Comparison of ENCODE assay signal across 8 cellular contexts in the genomic region with DNA sequence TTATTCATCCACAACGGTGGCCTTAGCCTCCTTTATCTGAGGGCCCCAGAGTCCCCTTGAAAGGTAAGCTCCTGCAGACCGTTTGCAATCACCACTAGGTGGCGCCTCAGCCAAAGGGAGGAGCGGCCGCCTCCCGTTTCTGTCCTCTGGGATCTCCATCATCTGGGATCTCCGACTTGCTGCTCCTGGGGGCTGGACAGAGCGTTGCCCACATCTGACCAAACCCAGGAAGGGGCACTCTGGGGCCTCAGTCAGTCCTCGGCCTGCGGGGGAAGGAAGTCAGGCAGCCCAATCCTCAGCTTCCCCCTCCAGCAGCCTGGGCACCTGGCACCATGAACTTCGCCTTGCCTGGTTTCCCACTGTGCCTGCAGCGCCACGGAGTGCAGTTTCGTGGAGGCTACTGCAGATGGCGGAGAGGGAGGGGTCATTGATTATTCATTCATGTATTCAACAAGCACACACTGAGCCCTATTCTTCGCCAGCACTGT. TPM values are rescaled to one million over a fixed set of nuclear protein-coding genes. Genes with fewer than 3 reads are reported as not detected.
DNase-seq lines count a peak whose midpoint lies in the region; ATAC-seq, FAIRE-seq and TF ChIP-seq lines count a peak whose summit lies in the region.

No MANE protein-coding gene starts in this region.

- DNase-seq in DMS153 treated with DMSO at 0.1 percent for 48 hours (lab: John Stamatoyannopoulos, UW; ENCODE audit: unreplicated experiment), result peak; percentile 68
- peak; percentile 66 for DNase-seq in IMR-90
- DNase-seq in RKO (ENCODE audit: low spot score), result peak; percentile 67
- peak; percentile 42 for DNase-seq in activated T-helper 9 cell treated with anti-CD3 and anti-CD28 coated beads, Interleukin-2, amount 50 U/mL, for 16 hours (ENCODE audit: low read depth)
- DNase-seq in foreskin keratinocyte, result no peak
- DNase-seq in ovary, result peak; percentile 32 to 74 (median 58)
- peak; percentile 82 for DNase-seq in urothelium cell line (ENCODE audit: low spot score)

- no peak overlapping the region for H3K18ac ChIP-seq in IMR-90 (ENCODE audit: low read depth, low read length)

- dilution Hi-C loops in IMR-90 (cut with HindIII; ENCODE audit: low sequenced_read_pairs, unreplicated experiment), result no loop called here

- H2AK5ac ChIP-seq in IMR-90 (ENCODE audit: low read depth, low read length), result no peak overlapping the region

- H4K5ac ChIP-seq in IMR-90 (ENCODE audit: low read depth, low read length), result no peak overlapping the region

- no peak overlapping the region for H2BK20ac ChIP-seq in IMR-90 (ENCODE audit: low read depth, low read length)

- TF ChIP-seq CTCF in IMR-90 (conservative IDR thresholded peaks at IDR 0.05; ENCODE audit: low read depth, low read length) (peak; percentile 83), foreskin keratinocyte (conservative IDR thresholded peaks at IDR 0.05) (peak; percentile 88), ovary (IDR thresholded peaks at IDR 0.05) (peak; percentile 45 to 53 (median 50))

- H3K56ac ChIP-seq in IMR-90 (ENCODE audit: extremely low read depth, insufficient read depth, low read length), result no peak overlapping the region

- H3K14ac ChIP-seq in IMR-90 (replicated peaks; ENCODE audit: low read depth, low read length), result no peak overlapping the region

- TF ChIP-seq POLR2A in IMR-90 (IDR thresholded peaks at IDR 0.05; ENCODE audit: low read depth, low read length) (no peak), ovary (IDR thresholded peaks at IDR 0.05) (no peak)

- H3K36me3 ChIP-seq in IMR-90 (ENCODE audit: control insufficient read depth, insufficient read depth, low read length) (no peaks in the 10 kb centered on the region; the same call in 1 of the 2 replicates), ovary (no peaks in the 10 kb centered on the region)

- H3K27ac ChIP-seq in IMR-90 (ENCODE audit: insufficient read depth, low read length) (no peak overlapping the region), foreskin keratinocyte (no peak overlapping the region), ovary (no peak overlapping the region)

- no peak overlapping the region for H2BK120ac ChIP-seq in IMR-90 (ENCODE audit: low read depth, low read length)

- H3K9me3 ChIP-seq in IMR-90 (ENCODE audit: control insufficient read depth, insufficient read depth, low read length) (no peaks in the 10 kb centered on the region), ovary (no peaks in the 10 kb centered on the region)

- no peak overlapping the region for H3K4ac ChIP-seq in IMR-90 (ENCODE audit: low read depth, low read length)

- in situ Hi-C loops in IMR-90 (cut with MboI; ENCODE audit: low sequenced_read_pairs), result loop anchor here (5.0 kb wide), 1 partner anchor 180 kb away; no protein-coding TSS in a partner anchor

- no peak overlapping the region for H4K8ac ChIP-seq in IMR-90 (ENCODE audit: low read depth in 2 of 2, low read length in 2 of 2)

- H3K4me3 ChIP-seq in IMR-90 (ENCODE audit: insufficient read depth, low read depth, low read length) (no peak overlapping the region), ovary (no peak overlapping the region)

- H3K9ac ChIP-seq in IMR-90 (ENCODE audit: low read depth, low read length), result no peak overlapping the region

- no peaks in the 10 kb centered on the region for H3K9me1 ChIP-seq in IMR-90 (ENCODE audit: insufficient read depth, low read length)

- 2% methylated on average over 6 of the region's 16 CpGs; no CpG with 5 or more reads in 1 of the 2 experiments for WGBS in IMR-90 (ENCODE audit: extremely low coverage in 2 of 2, insufficient read length in 1 of 2), 2 experiments
- 19 to 33% (median 22%) methylated on average over 16 of the region's 16 CpGs for WGBS in ovary, 3 donors

- no peak overlapping the region for H3K23ac ChIP-seq in IMR-90 (ENCODE audit: low read depth, low read length)

- H3K4me2 ChIP-seq in IMR-90 (ENCODE audit: low read depth, low read length), result no peak overlapping the region

- no peak overlapping the region for H2BK15ac ChIP-seq in IMR-90 (ENCODE audit: low read depth, low read length)

- H4K91ac ChIP-seq in IMR-90 (ENCODE audit: insufficient read depth, low read depth, low read length), result no peak overlapping the region

- peak; percentile 76 for TF ChIP-seq RAD21 in IMR-90 (IDR thresholded peaks at IDR 0.05; ENCODE audit: low read length)

- peak overlapping the region; percentile 27 for H2AFZ ChIP-seq in IMR-90 (replicated peaks; ENCODE audit: low read length, poor library complexity)

- H3K27me3 ChIP-seq in IMR-90 (ENCODE audit: control insufficient read depth, insufficient read depth, low read length) (peaks cover 10% of the 10 kb centered on the region), foreskin keratinocyte (peaks cover 6% of the 10 kb centered on the region), ovary (no peaks in the 10 kb centered on the region)

- H2AK9ac ChIP-seq in IMR-90 (replicated peaks; ENCODE audit: low read depth, low read length, poor library complexity), result no peak overlapping the region

- no peak for FAIRE-seq in urothelium cell line (lab: Jason Lieb, UNC)

- no peaks in the 10 kb centered on the region for H3K79me1 ChIP-seq in IMR-90 (ENCODE audit: low read depth in 1 of 2, low read length in 2 of 2)

- ATAC-seq in IMR-90 (ENCODE audit: low read depth) (peak; percentile 87), foreskin keratinocyte (peak; percentile 65), HG02610 (IDR thresholded peaks at IDR 0.05; ENCODE audit: unreplicated experiment) (no peak)

- POLR2A ChIA-PET in IMR-90 (lab: Charles Lee; ENCODE audit: unreplicated experiment), result no interaction called here

- no TSS peak for BruUV-seq in IMR-90 (replicated peaks; lab: Mats Ljungman, UMichigan)

- CTCF ChIA-PET in IMR-90 (lab: Yijun Ruan, JAX), result interaction anchor here (0.7 to 4.5 kb wide), 11 partner anchors 9 to 381 kb away, joined by 3 to 59 read pairs (median 4); no protein-coding TSS in a partner anchor

- no peaks in the 10 kb centered on the region for H3K4me1 ChIP-seq in IMR-90 (ENCODE audit: control insufficient read depth, insufficient read depth, low read length)
- no peaks in the 10 kb centered on the region for H3K4me1 ChIP-seq in foreskin keratinocyte
- H3K4me1 ChIP-seq in ovary (ENCODE audit: insufficient read depth), result no peaks in the 10 kb centered on the region

- intact Hi-C loops in IMR-90 (cut with micrococcal nuclease) (loop anchor here (1.0 kb wide), 1 partner anchor 178 kb away; no protein-coding TSS in a partner anchor), ovary (cut with DNase I) (loop anchor here in 1 of 4 donors (5.0 kb wide), 1 partner anchor 175 kb away; no protein-coding TSS in a partner anchor)

- H4K20me1 ChIP-seq in IMR-90 (ENCODE audit: insufficient read depth, low read length), result no peaks in the 10 kb centered on the region

- no peak for TF ChIP-seq EP300 in ovary (IDR thresholded peaks at IDR 0.05)

- no peak overlapping the region for H2BK5ac ChIP-seq in IMR-90 (ENCODE audit: low read depth, low read length, poor library complexity, severe bottlenecking)

TF ChIP-seq in IMR-90, 13 proteins besides CTCF, POLR2A, EP300 and RAD21:
- TF ChIP-seq MAZ (IDR thresholded peaks at IDR 0.05; ENCODE audit: borderline replicate concordance, low read depth, low read length) (no peak), CHD1 (IDR thresholded peaks at IDR 0.05; ENCODE audit: low read depth, low read length) (no peak), FOS (IDR thresholded peaks at IDR 0.05; ENCODE audit: low read depth, low read length) (no peak), SMC3 (IDR thresholded peaks at IDR 0.05; ENCODE audit: low read depth, low read length) (peak; percentile 75)

RNA-seq across cellular contexts. Expression of gene TP53I11, which starts 23.5 kb away (rescaled TPM):
- total RNA-seq in IMR-90 (2012; rRNA removed), result 3.9 TPM in 2 replicates
- polyA plus RNA-seq in IMR-90 (2012; rRNA removed), result 18.4 and 22.0 TPM in 2 replicates
- 11.2 and 20.9 TPM in 2 replicates for polyA plus RNA-seq in IMR-90 (2012; cell fraction: cytosol; rRNA removed)
- polyA plus RNA-seq in IMR-90 (2012; cell fraction: nucleus; rRNA removed; ENCODE audit: low replicate concordance), result 20.9 and 25.0 TPM in 2 replicates
- 28.9 and 38.4 TPM in 2 replicates for total RNA-seq in foreskin keratinocyte
- polyA plus RNA-seq in foreskin keratinocyte, result 32.0 and 45.3 TPM in 2 replicates
- total RNA-seq in ovary, result 10 to 100 TPM in 6 of 7 donors, 1 to 10 TPM in 1; 9.2 to 51.9 (median 21.8) TPM
- polyA plus RNA-seq in ovary, result 10 to 100 TPM; 20.3 to 26.6 TPM

Comparison
In these comparisons a context has a peak if more than half of its experiments do, and no peak if none do; other contexts are left out.
1. DNase-seq: peak in DMS153 treated with DMSO at 0.1 percent for 48 hours (single experiment), IMR-90 (single experiment), RKO (single experiment), activated T-helper 9 cell treated with anti-CD3 and anti-CD28 coated beads, Interleukin-2, amount 50 U/mL, for 16 hours (single experiment), ovary (5 of 5) and urothelium cell line (single experiment); none in foreskin keratinocyte (0 of 2).
2. Peak in every context shown above with its lines, with median percentiles within 50 percentile points of each other: CTCF ChIP-seq.